Comparison of ENCODE assay signal across 22 cellular contexts in genomic region chr9:98522487-98522886, GRCh38.
DNase-seq lines count a peak whose midpoint lies in the region; ATAC-seq and TF ChIP-seq lines count a peak whose summit lies in the region.
"Had no signal": no experiment of that assay in that cellular context is flagged by ENCODE, and none has a peak within 500 bp of the region (broad histone marks: within the 10 kb centered on the region; RNA-seq: fewer than 3 reads in every experiment).

No MANE protein-coding gene starts in this region.

- H3K27me3 Mint-ChIP-seq in HFFc6 (ENCODE audit: insufficient read depth), result no peaks in the 10 kb centered on the region
- H3K27me3 Mint-ChIP-seq in activated T-helper 17 cell treated with anti-CD3 and anti-CD28 coated beads, Interleukin-2, amount 50 U/mL, for 72 hours, result peaks cover 46% of the 10 kb centered on the region

- peak; percentile 19 for ATAC-seq in activated T-helper 17 cell treated with anti-CD3 and anti-CD28 coated beads, Interleukin-2, amount 50 U/mL, for 72 hours (replicated peaks)
- ATAC-seq in HG02571 (IDR thresholded peaks at IDR 0.05; ENCODE audit: unreplicated experiment) (no peak), HG03354 (IDR thresholded peaks at IDR 0.05; ENCODE audit: poor library complexity, severe bottlenecking, unreplicated experiment) (no peak)
- ATAC-seq: Panc1 had no signal

- H3K27ac Mint-ChIP-seq in HFFc6, result no peak overlapping the region; the same call in 1 of the 2 replicates
- H3K27ac Mint-ChIP-seq in activated T-helper 17 cell treated with anti-CD3 and anti-CD28 coated beads, Interleukin-2, amount 50 U/mL, for 72 hours, result no peak overlapping the region
- H3K27ac Mint-ChIP-seq: IgD-negative memory B cell had no signal

- no peaks in the 10 kb centered on the region for H3K79me2 ChIP-seq in ACC112 (ENCODE audit: control insufficient read depth, insufficient read depth, low read length, unreplicated experiment)

- H3K27ac ChIP-seq in ACC112 (ENCODE audit: low read depth, low read length), result peak overlapping the region; percentile 21

- no peaks in the 10 kb centered on the region for H3K36me3 Mint-ChIP-seq in HFFc6 (ENCODE audit: low read depth)
- no peaks in the 10 kb centered on the region for H3K36me3 Mint-ChIP-seq in activated T-helper 17 cell treated with anti-CD3 and anti-CD28 coated beads, Interleukin-2, amount 50 U/mL, for 72 hours (ENCODE audit: low read depth)
- H3K36me3 Mint-ChIP-seq: IgD-negative memory B cell had no signal

- TF ChIP-seq CTCF in HFFc6 (IDR thresholded peaks at IDR 0.05), result no peak

- H2AFZ ChIP-seq in ACC112 (ENCODE audit: low read length, unreplicated experiment), result no peak overlapping the region

- peaks cover 39% of the 10 kb centered on the region for H3K4me1 Mint-ChIP-seq in HFFc6 (ENCODE audit: low read depth)
- no peaks in the 10 kb centered on the region for H3K4me1 Mint-ChIP-seq in activated T-helper 17 cell treated with anti-CD3 and anti-CD28 coated beads, Interleukin-2, amount 50 U/mL, for 72 hours
- H3K4me1 Mint-ChIP-seq: IgD-negative memory B cell had no signal

- DNase-seq in HFFc6 (no peak), foreskin melanocyte (peak; percentile 47), NAMALWA (ENCODE audit: low spot score) (no peak), retina (no peak)
- DNase-seq: 8988T, DMS153, NCI-H1092, NCI-H1417 treated with DMSO at 0.1 percent for 48 hours, NCI-H1694 treated with DMSO at 0.1 percent for 48 hours, NCI-H2081 treated with DMSO at 0.1 percent for 48 hours, NCI-H2171, NCI-H510A, NCI-H69, SIG-M5, SK-N-SH, SW 1271 had no signal

- peaks cover 33% of the 10 kb centered on the region for H3K4me1 ChIP-seq in ACC112 (ENCODE audit: control insufficient read depth, insufficient read depth, low read length, unreplicated experiment)

- no peaks in the 10 kb centered on the region for H3K27me3 ChIP-seq in ACC112 (ENCODE audit: insufficient read depth, low read length)

- no peaks in the 10 kb centered on the region for H3K9me3 Mint-ChIP-seq in HFFc6
- H3K9me3 Mint-ChIP-seq in activated T-helper 17 cell treated with anti-CD3 and anti-CD28 coated beads, Interleukin-2, amount 50 U/mL, for 72 hours, result no peaks in the 10 kb centered on the region

- H3K36me3 ChIP-seq in ACC112 (ENCODE audit: insufficient read depth, low read length), result no peaks in the 10 kb centered on the region

- H3K4me3 Mint-ChIP-seq in HFFc6, result peak overlapping the region; percentile 77; the same call in 1 of the 2 replicates
- no peak overlapping the region for H3K4me3 Mint-ChIP-seq in activated T-helper 17 cell treated with anti-CD3 and anti-CD28 coated beads, Interleukin-2, amount 50 U/mL, for 72 hours
- H3K4me3 Mint-ChIP-seq: IgD-negative memory B cell had no signal

- 0 out of 2 replicates have a peak overlapping the region, but pooled peaks have one; percentile 13 for H3K4me3 ChIP-seq in ACC112 (ENCODE audit: low read depth, low read length)
